22 cellular contexts compared by ENCODE assay signal in the genomic region with DNA sequence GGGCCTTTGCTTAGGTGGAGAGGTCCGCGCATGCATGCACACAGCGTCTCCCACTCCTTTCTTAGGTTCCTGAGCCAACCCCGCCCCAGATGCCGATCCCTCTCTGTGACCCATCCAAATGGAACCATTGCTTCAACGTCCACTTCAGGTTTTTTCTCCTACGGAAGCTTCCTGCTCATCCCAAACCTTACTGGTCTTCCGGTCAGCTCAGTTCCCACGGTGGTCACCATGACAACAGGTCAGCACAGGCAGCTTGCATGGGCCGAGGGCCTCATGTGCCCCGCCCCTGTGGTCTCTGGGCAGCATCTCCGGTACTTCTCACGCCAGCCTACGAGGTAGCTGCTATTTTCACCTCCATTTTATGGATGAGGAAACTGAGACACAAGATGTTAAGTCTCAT.
A peak's percentile ranks its signal among the peaks of the same experiment; 100 is the strongest.
DNase-seq lines count a peak whose midpoint lies in the region; ATAC-seq and TF ChIP-seq lines count a peak whose summit lies in the region.
"Had no signal": no experiment of that assay in that cellular context is flagged by ENCODE, and none has a peak within 500 bp of the region (broad histone marks: within the 10 kb centered on the region; RNA-seq: fewer than 3 reads in every experiment).

No MANE protein-coding gene starts in this region.

- H3K27ac ChIP-seq in GM23338 (ENCODE audit: low read depth) (no peak overlapping the region), endodermal cell (ENCODE audit: low read depth, low read length) (no peak overlapping the region), neuronal stem cell (replicated peaks; ENCODE audit: low read length) (no peak overlapping the region)
- H3K27ac ChIP-seq: BLaER1, KMS-11, RWPE1 had no signal

- no peaks in the 10 kb centered on the region for H3K79me2 ChIP-seq in GM23338 (replicated peaks; ENCODE audit: insufficient read depth)

- peak overlapping the region; percentile 45 for H3K18ac ChIP-seq in neuronal stem cell (ENCODE audit: low read length)

- no peak overlapping the region for H2BK12ac ChIP-seq in neuronal stem cell (ENCODE audit: low read length)

- H4K91ac ChIP-seq in neuronal stem cell (ENCODE audit: low read depth, low read length, poor library complexity): no peak overlapping the region

- H3K4me1 ChIP-seq in GM23338 (ENCODE audit: insufficient read depth) (peaks cover 24% of the 10 kb centered on the region), endodermal cell (ENCODE audit: control insufficient read depth, insufficient read depth, low read length) (no peaks in the 10 kb centered on the region), neuronal stem cell (ENCODE audit: control insufficient read depth in 2 of 2, insufficient read depth in 1 of 2, low read depth in 1 of 2, low read length in 2 of 2) (peaks cover 0 to 6% of the 10 kb centered on the region in 2 donors)
- H3K4me1 ChIP-seq: BLaER1 had no signal

- no peak overlapping the region for H3K23ac ChIP-seq in neuronal stem cell (ENCODE audit: low read depth, low read length, poor library complexity)

- H3K9me2 ChIP-seq in GM23338 (ENCODE audit: insufficient read depth): 0 out of 2 replicates have a peak, but pooled peaks cover 3% of the 10 kb centered on the region

- H2BK120ac ChIP-seq in neuronal stem cell (ENCODE audit: low read depth, low read length): no peak overlapping the region

- H4K20me1 ChIP-seq in GM23338 (replicated peaks; ENCODE audit: insufficient read depth): no peaks in the 10 kb centered on the region
- H4K20me1 ChIP-seq: BLaER1 had no signal

- H3K4me1 Mint-ChIP-seq in GM23338: peaks cover 46% of the 10 kb centered on the region
- H3K4me1 Mint-ChIP-seq in endodermal cell: peaks cover 26% of the 10 kb centered on the region

- no peaks in the 10 kb centered on the region for H3K36me3 ChIP-seq in GM23338 (ENCODE audit: insufficient read depth)
- H3K36me3 ChIP-seq in endodermal cell (ENCODE audit: control insufficient read depth, insufficient read depth, low read length): no peaks in the 10 kb centered on the region
- H3K36me3 ChIP-seq in neuronal stem cell (replicated peaks in 1 of 2; ENCODE audit: control insufficient read depth in 2 of 2, insufficient read depth in 2 of 2, low read length in 2 of 2): no peaks in the 10 kb centered on the region
- H3K36me3 ChIP-seq: BLaER1 had no signal

- no peak overlapping the region for H3K4ac ChIP-seq in neuronal stem cell (ENCODE audit: low read length)

- WGBS in endodermal cell (ENCODE audit: insufficient coverage in 1 of 2, insufficient read length in 1 of 2), 2 experiments: 88 to 100% methylated on average over 5 to 14 of the region's 14 CpGs
- no CpG with 5 or more reads among the region's 14 CpGs for WGBS in neuronal stem cell (ENCODE audit: extremely low coverage in 2 of 2, insufficient read length in 2 of 2, insufficient replicate concordance in 1 of 2), 2 donors

- no peak overlapping the region for H2BK15ac ChIP-seq in neuronal stem cell (ENCODE audit: low read length)

- no peaks in the 10 kb centered on the region for H3K27me3 ChIP-seq in GM23338 (ENCODE audit: insufficient read depth)
- H3K27me3 ChIP-seq in endodermal cell (ENCODE audit: control insufficient read depth, insufficient read depth, low read length, poor library complexity, severe bottlenecking): peaks cover 36% of the 10 kb centered on the region
- H3K27me3 ChIP-seq in neuronal stem cell (ENCODE audit: control insufficient read depth in 3 of 3, insufficient read depth in 3 of 3, low read depth in 1 of 3, low read length in 3 of 3): no peaks in the 10 kb centered on the region
- H3K27me3 ChIP-seq: BLaER1 had no signal

- ATAC-seq in GM23338: no peak; the same call in 2 of the 3 replicates
- ATAC-seq in GM21423 (IDR thresholded peaks at IDR 0.05; ENCODE audit: unreplicated experiment): no peak

- no peaks in the 10 kb centered on the region for H3F3A ChIP-seq in GM23338 (replicated peaks; ENCODE audit: low read depth)

- H3K27me3 Mint-ChIP-seq in GM23338 (ENCODE audit: insufficient read depth, low read depth, poor library complexity) (peaks cover 11% of the 10 kb centered on the region), endodermal cell (ENCODE audit: insufficient read depth) (peaks cover 42% of the 10 kb centered on the region)

- H3K9me3 ChIP-seq in endodermal cell (ENCODE audit: control insufficient read depth, low read length) (no peaks in the 10 kb centered on the region), neuronal stem cell (replicated peaks in 1 of 2; ENCODE audit: control insufficient read depth in 2 of 2, insufficient read depth in 1 of 2, low read depth in 1 of 2, low read length in 2 of 2) (no peaks in the 10 kb centered on the region)
- H3K9me3 ChIP-seq: BLaER1 had no signal

- H3K9ac ChIP-seq in endodermal cell (ENCODE audit: extremely low read depth, low read length, poor library complexity, severe bottlenecking) (no peak overlapping the region), neuronal stem cell (ENCODE audit: low read depth, low read length, poor library complexity) (no peak overlapping the region)
- H3K9ac ChIP-seq: BLaER1, KMS-11 had no signal

- TF ChIP-seq CTCF in GM23338 (conservative IDR thresholded peaks at IDR 0.05; ENCODE audit: low read depth in 2 of 2) (no peak), endodermal cell (conservative IDR thresholded peaks at IDR 0.05) (no peak)

- H4K8ac ChIP-seq in neuronal stem cell (ENCODE audit: low read depth, low read length): peak overlapping the region; percentile 78

- H3K4me2 ChIP-seq in GM23338: no peak overlapping the region
- H3K4me2 ChIP-seq in neuronal stem cell (ENCODE audit: insufficient read depth, low read length, poor library complexity, severe bottlenecking): no peak overlapping the region
- H3K4me2 ChIP-seq: BLaER1, KMS-11 had no signal

- H3K9me3 Mint-ChIP-seq in GM23338 (no peaks in the 10 kb centered on the region), endodermal cell (no peaks in the 10 kb centered on the region)

- DNase-seq in NCI-H748 (lab: John Stamatoyannopoulos, UW; ENCODE audit: unreplicated experiment) (peak; percentile 31), NCI-H748 treated with DMSO at 0.1 percent for 48 hours (lab: John Stamatoyannopoulos, UW) (no peak), GM23338 (ENCODE audit: low spot score) (peak; percentile 24), endodermal cell (peak; percentile 64), neuronal stem cell (ENCODE audit: low spot score) (no peak), Ammon's horn (ENCODE audit: low spot score) (no peak), NCI-H2196 (lab: John Stamatoyannopoulos, UW; ENCODE audit: unreplicated experiment) (no peak)
- DNase-seq: 8988T; CD4-positive, CD25-positive, alpha-beta regulatory T cell; DMS153; DND-41; H7; NCI-H1048; NCI-H1417 treated with DMSO at 0.1 percent for 48 hours; NCI-H187 treated with DMSO at 0.1 percent for 48 hours; NCI-H2171 treated with DMSO at 0.1 percent for 48 hours; NK-92 treated with Interleukin-12 subunit alpha and Interleukin-12 subunit beta, amount 100 ng/mL, for 24 hours; SHP77 treated with DMSO at 0.1 percent for 48 hours had no signal

- H2AFZ ChIP-seq in GM23338 (no peak overlapping the region), neuronal stem cell (ENCODE audit: low read length) (no peak overlapping the region)

- H3K36me3 Mint-ChIP-seq in GM23338 (ENCODE audit: low read depth) (no peaks in the 10 kb centered on the region), endodermal cell (ENCODE audit: low read depth) (no peaks in the 10 kb centered on the region)
- H3K36me3 Mint-ChIP-seq: CD4-positive, CD25-positive, alpha-beta regulatory T cell had no signal

- H3K79me1 ChIP-seq in neuronal stem cell (ENCODE audit: low read depth, low read length): no peaks in the 10 kb centered on the region

- no peak overlapping the region for H2AK5ac ChIP-seq in neuronal stem cell (ENCODE audit: low read depth, low read length)

- H2BK5ac ChIP-seq in neuronal stem cell (ENCODE audit: low read length): no peak overlapping the region

- H3K4me3 ChIP-seq in GM23338 (no peak overlapping the region), endodermal cell (ENCODE audit: low read length) (no peak overlapping the region), neuronal stem cell (ENCODE audit: low read length in 2 of 2) (no peak overlapping the region)
- H3K4me3 ChIP-seq: BLaER1 had no signal

- H3K4me3 Mint-ChIP-seq in GM23338: no peak overlapping the region
- no peak overlapping the region for H3K4me3 Mint-ChIP-seq in endodermal cell
- H3K4me3 Mint-ChIP-seq: CD4-positive, CD25-positive, alpha-beta regulatory T cell had no signal

- H3K14ac ChIP-seq in neuronal stem cell (ENCODE audit: low read length): no peak overlapping the region

- no peak overlapping the region for H3K27ac Mint-ChIP-seq in GM23338
- H3K27ac Mint-ChIP-seq in endodermal cell: no peak overlapping the region

TF ChIP-seq in GM23338, 12 proteins besides CTCF, POLR2A, EP300 and RAD21 (continues in another document):
- TF ChIP-seq ZNF331 (CRISPR knock-in tag; IDR thresholded peaks at IDR 0.05; ENCODE audit: low read depth) (no peak), STAT1 (IDR thresholded peaks at IDR 0.05; ENCODE audit: unreplicated experiment) (no peak)

Comparison
In these comparisons a context has a peak if more than half of its experiments do, and no peak if none do; other contexts are left out.
1. DNase-seq: peak in NCI-H748 (single experiment), GM23338 (single experiment) and endodermal cell (single experiment); none in NCI-H748 treated with DMSO at 0.1 percent for 48 hours (single experiment), neuronal stem cell (single experiment), Ammon's horn (single experiment) and NCI-H2196 (single experiment).